In genomic region chr5:123455095-123455494, GRCh38 we compare ENCODE assay signal across 10 cellular contexts. TPM values are rescaled to one million over a fixed set of nuclear protein-coding genes. Genes with fewer than 3 reads are reported as not detected.
DNase-seq lines count a peak whose midpoint lies in the region; ATAC-seq, FAIRE-seq and TF ChIP-seq lines count a peak whose summit lies in the region.
"Had no signal": no experiment of that assay in that cellular context is flagged by ENCODE, and none has a peak within 500 bp of the region (broad histone marks: within the 10 kb centered on the region; RNA-seq: fewer than 3 reads in every experiment).

No MANE protein-coding gene starts in this region.

- WGBS in small intestine, 3 donors = 55 to 78% (median 63%) methylated on average over 3 of the region's 3 CpGs

- peak; percentile 62 for ATAC-seq in GM19455 (IDR thresholded peaks at IDR 0.05; ENCODE audit: unreplicated experiment)
- peak; percentile 46 for ATAC-seq in HG02973 (IDR thresholded peaks at IDR 0.05; ENCODE audit: unreplicated experiment)
- ATAC-seq in mucosa of descending colon = no peak

- peaks cover 2% of the 10 kb centered on the region for H3K4me1 ChIP-seq in mucosa of descending colon (ENCODE audit: low read depth)
- H3K4me1 ChIP-seq in small intestine (ENCODE audit: control insufficient read depth in 2 of 2, insufficient read depth in 1 of 2, low read depth in 1 of 2, low read length in 1 of 2) = peaks cover 2 to 3% of the 10 kb centered on the region in 2 donors
- no peaks in the 10 kb centered on the region for H3K4me1 ChIP-seq in colonic mucosa

- TF ChIP-seq CTCF in mucosa of descending colon (IDR thresholded peaks at IDR 0.05) = no peak
- TF ChIP-seq CTCF in colonic mucosa (IDR thresholded peaks at IDR 0.05) = no peak

- FAIRE-seq in GM12891 (lab: Jason Lieb, UNC) (peak; percentile 23), small intestine (lab: Jason Lieb, UNC) (no peak)

- TF ChIP-seq POLR2A in GM12891 (IDR thresholded peaks at IDR 0.05; ENCODE audit: low read depth, low read length) = no peak

- no peak overlapping the region for H3K9ac ChIP-seq in colonic mucosa (ENCODE audit: low read depth in 2 of 2, low read length in 2 of 2)

- no peak overlapping the region for H3K4me3 ChIP-seq in mucosa of descending colon
- H3K4me3 ChIP-seq in small intestine (ENCODE audit: low read depth in 1 of 2, low read length in 2 of 2) = no peak overlapping the region
- H3K4me3 ChIP-seq in colonic mucosa = no peak overlapping the region
- H3K4me3 ChIP-seq: esophagus squamous epithelium had no signal

- H3K9me3 ChIP-seq in mucosa of descending colon (no peaks in the 10 kb centered on the region), small intestine (ENCODE audit: control insufficient read depth, low read depth) (no peaks in the 10 kb centered on the region), colonic mucosa (no peaks in the 10 kb centered on the region)
- H3K9me3 ChIP-seq: esophagus squamous epithelium had no signal

- DNase-seq in GM12891 (ENCODE audit: insufficient read length, low spot score) (no peak), NCI-H1694 (lab: John Stamatoyannopoulos, UW) (peak; percentile 77), mucosa of descending colon (no peak), cortex of kidney (lab: John Stamatoyannopoulos, UW) (no peak), small intestine (no peak), colonic mucosa (no peak)
- DNase-seq: esophagus squamous epithelium, NCI-H510A treated with DMSO at 0.1 percent for 48 hours had no signal

- H3K27ac ChIP-seq in small intestine (ENCODE audit: low read depth in 1 of 2, low read length in 1 of 2) = no peak overlapping the region
- no peak overlapping the region for H3K27ac ChIP-seq in colonic mucosa
- H3K27ac ChIP-seq: esophagus squamous epithelium had no signal

- H3K36me3 ChIP-seq in mucosa of descending colon (ENCODE audit: low read depth) (no peaks in the 10 kb centered on the region), small intestine (ENCODE audit: control insufficient read depth in 2 of 2, insufficient read depth in 2 of 2, low read length in 2 of 2) (no peaks in the 10 kb centered on the region), colonic mucosa (no peaks in the 10 kb centered on the region)
- H3K36me3 ChIP-seq: esophagus squamous epithelium had no signal

- intact Hi-C loops in mucosa of descending colon (cut with DNase I, micrococcal nuclease) = no loop called here
- intact Hi-C loops in colonic mucosa (cut with DNase I) = no loop called here

- H3K27me3 ChIP-seq in small intestine (ENCODE audit: control insufficient read depth in 2 of 2, insufficient read depth in 2 of 2, low read length in 2 of 2) (no peaks in the 10 kb centered on the region), colonic mucosa (no peaks in the 10 kb centered on the region)
- H3K27me3 ChIP-seq: esophagus squamous epithelium had no signal

TF ChIP-seq in GM12891, 5 proteins besides CTCF, POLR2A, EP300 and RAD21:
- no peak for TF ChIP-seq TAF1 (IDR thresholded peaks at IDR 0.05; ENCODE audit: low read depth, low read length)
- no peak for TF ChIP-seq POU2F2 (IDR thresholded peaks at IDR 0.05; ENCODE audit: low read depth, low read length)
- no peak for TF ChIP-seq SPI1 (IDR thresholded peaks at IDR 0.05; ENCODE audit: low read depth, low read length)
- no peak for TF ChIP-seq POLR2AphosphoS5 (IDR thresholded peaks at IDR 0.05; ENCODE audit: low read depth, low read length)
TF ChIP-seq in GM12891: peak in this region for 0.

RNA-seq across cellular contexts. Expression of gene CEP120, which starts 31.9 kb away (rescaled TPM):
- 4.0 TPM for polyA plus RNA-seq in GM12891 (2012; ENCODE audit: low read depth, missing spikeins)
- total RNA-seq in mucosa of descending colon = 10 to 100 TPM; 12.6 to 27.6 (median 15.0) TPM
- polyA plus RNA-seq in small intestine = 1 to 10 TPM; 4.1 to 5.3 (median 4.9) TPM
- total RNA-seq in colonic mucosa = 10 to 100 TPM; 11.7 to 18.2 TPM

RNA-seq across cellular contexts. Expression of gene CSNK1G3, which starts 56.9 kb away (rescaled TPM):
- 7.2 TPM for polyA plus RNA-seq in GM12891 (2012; ENCODE audit: low read depth, missing spikeins)
- total RNA-seq in mucosa of descending colon (10 to 100 TPM; 53.3 to 72.0 (median 69.1) TPM), colonic mucosa (10 to 100 TPM; 55.5 to 78.3 TPM)
- polyA plus RNA-seq in small intestine = 10 to 100 TPM; 16.7 to 21.5 (median 18.9) TPM
